Comparison of ENCODE assay signal across 27 cellular contexts in the genomic region with DNA sequence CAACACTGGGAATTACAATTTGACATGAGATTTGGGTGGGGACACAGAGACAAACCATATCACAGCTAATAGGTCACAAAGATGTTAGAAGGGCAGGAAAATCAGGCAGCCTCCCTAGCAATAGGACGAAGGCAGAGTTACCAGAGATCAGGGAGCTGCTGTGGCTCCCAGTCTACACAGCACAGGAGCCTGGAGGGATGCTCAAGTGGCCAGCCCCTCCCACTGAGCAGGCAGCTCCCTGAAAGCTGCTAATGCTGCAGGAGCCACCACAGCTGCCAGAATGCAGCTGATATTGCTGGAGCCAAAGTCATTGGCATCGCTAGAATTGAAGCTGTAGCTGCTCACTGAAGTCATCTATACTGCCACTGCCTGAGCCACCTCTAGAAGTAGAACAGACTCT. TPM values are rescaled to one million over a fixed set of nuclear protein-coding genes. Genes with fewer than 3 reads are reported as not detected.
"Had no signal": no experiment of that assay in that cellular context is flagged by ENCODE, and none has a peak within 500 bp of the region (broad histone marks: within the 10 kb centered on the region; RNA-seq: fewer than 3 reads in every experiment).

No MANE protein-coding gene starts in this region.

- H3K9me3 Mint-ChIP-seq: memory B cell; naive B cell; nephron progenitor cell; stimulated activated effector memory CD8-positive, alpha-beta T cell treated with anti-CD3 and anti-CD28 coated beads, Interleukin-12 subunit alpha, Interleukin-12 subunit beta, amount 100 ng/mL, for 72 hours; type B pancreatic cell had no signal

- H3K4me1 ChIP-seq: heart right ventricle, left ventricle myocardium inferior, lower lobe of right lung, psoas muscle, right lobe of liver, suprapubic skin, thyroid gland had no signal

- H3K36me3 Mint-ChIP-seq: memory B cell; naive B cell; stimulated activated effector memory CD8-positive, alpha-beta T cell treated with anti-CD3 and anti-CD28 coated beads, Interleukin-12 subunit alpha, Interleukin-12 subunit beta, amount 100 ng/mL, for 72 hours; type B pancreatic cell had no signal

- H3K27ac Mint-ChIP-seq: memory B cell; naive B cell; nephron progenitor cell; stimulated activated effector memory CD8-positive, alpha-beta T cell treated with anti-CD3 and anti-CD28 coated beads, Interleukin-12 subunit alpha, Interleukin-12 subunit beta, amount 100 ng/mL, for 72 hours; type B pancreatic cell had no signal

- H3K36me3 ChIP-seq: heart right ventricle, left ventricle myocardium inferior, lower lobe of right lung, neutrophil, right lobe of liver, suprapubic skin, thyroid gland had no signal

- H3K9me3 ChIP-seq: heart right ventricle, left ventricle myocardium inferior, lower lobe of right lung, neutrophil, psoas muscle, right lobe of liver, suprapubic skin, thyroid gland had no signal

- H3K4me3 ChIP-seq: heart right ventricle, left ventricle myocardium inferior, lower lobe of right lung, psoas muscle, right lobe of liver, suprapubic skin, thyroid gland had no signal

- H3K27ac ChIP-seq: heart right ventricle, left ventricle myocardium inferior, lower lobe of right lung, neutrophil, psoas muscle, right lobe of liver, suprapubic skin, thyroid gland had no signal

- H3K27me3 ChIP-seq: neutrophil, right lobe of liver, thyroid gland had no signal

- H3K4me3 Mint-ChIP-seq: memory B cell; naive B cell; nephron progenitor cell; stimulated activated effector memory CD8-positive, alpha-beta T cell treated with anti-CD3 and anti-CD28 coated beads, Interleukin-12 subunit alpha, Interleukin-12 subunit beta, amount 100 ng/mL, for 72 hours; type B pancreatic cell had no signal

- DNase-seq: effector memory CD4-positive, alpha-beta T cell; heart right ventricle; hypothalamus; kidney; left cardiac atrium; left ventricle myocardium inferior; lower lobe of right lung; midbrain; naive B cell; nephron progenitor cell; psoas muscle; retina; right lobe of liver; stimulated activated CD4-positive, alpha-beta T cell treated with anti-CD3 and anti-CD28 coated beads, Interleukin-4, amount 100 ng/mL, for 1 hour; stimulated activated CD8-positive, alpha-beta memory T cell treated with anti-CD3 and anti-CD28 coated beads, Interleukin-4, amount 100 ng/mL, for 48 hours; stimulated activated naive CD8-positive, alpha-beta T cell treated with anti-CD3 and anti-CD28 coated beads, Interleukin-15, Interleukin-2, amounts not matched to agents 100 U/mL and 50 U/mL, for 24 hours; thyroid gland had no signal

- H3K4me1 Mint-ChIP-seq: memory B cell; naive B cell; nephron progenitor cell; stimulated activated effector memory CD8-positive, alpha-beta T cell treated with anti-CD3 and anti-CD28 coated beads, Interleukin-12 subunit alpha, Interleukin-12 subunit beta, amount 100 ng/mL, for 72 hours had no signal

RNA-seq across cellular contexts. Expression of gene CR1L, which starts 51.0 kb away (rescaled TPM):
- total RNA-seq: esophagus mucosa, fibroblast of lung, frontal cortex, glomerular endothelial cell, left cardiac atrium, left ventricle myocardium inferior, osteoblast, psoas muscle, suprapubic skin had no signal
- polyA plus RNA-seq: fibroblast of lung, heart right ventricle had no signal
